Comparison of ENCODE assay signal across 1 cellular context in the genomic region with DNA sequence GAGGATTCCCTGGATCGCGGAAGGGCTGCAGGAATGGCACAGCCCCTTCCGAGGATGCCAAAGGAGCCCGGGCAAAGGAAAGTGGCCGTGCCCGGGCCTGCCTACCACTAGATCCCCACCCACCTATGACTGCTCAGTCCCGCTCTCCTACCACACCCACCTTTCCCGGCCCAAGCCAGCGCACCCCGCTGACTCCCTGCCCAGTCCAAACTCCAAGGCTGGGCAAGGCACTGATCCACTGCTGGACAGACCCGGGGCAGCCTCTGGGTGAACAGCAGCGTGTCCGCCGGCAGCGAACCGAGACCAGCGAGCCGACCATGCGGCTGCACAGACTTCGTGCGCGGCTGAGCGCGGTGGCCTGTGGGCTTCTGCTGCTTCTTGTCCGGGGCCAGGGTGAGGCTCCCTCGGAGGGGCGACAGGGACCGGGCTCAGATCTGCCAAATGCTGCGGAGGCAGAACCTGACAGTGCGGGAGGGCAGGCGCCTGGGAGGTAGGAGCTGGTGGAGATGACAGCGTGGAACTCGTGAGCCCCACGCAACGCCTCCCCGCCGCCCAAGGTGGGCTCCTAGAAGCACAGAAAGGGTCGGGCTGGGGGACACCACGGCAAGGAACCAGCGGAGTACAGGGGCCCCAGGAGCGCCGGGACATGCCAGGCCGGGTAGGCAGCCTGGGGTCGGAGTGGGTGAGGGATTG.
TF ChIP-seq lines count a peak whose summit lies in the region.

A gene with protein sequence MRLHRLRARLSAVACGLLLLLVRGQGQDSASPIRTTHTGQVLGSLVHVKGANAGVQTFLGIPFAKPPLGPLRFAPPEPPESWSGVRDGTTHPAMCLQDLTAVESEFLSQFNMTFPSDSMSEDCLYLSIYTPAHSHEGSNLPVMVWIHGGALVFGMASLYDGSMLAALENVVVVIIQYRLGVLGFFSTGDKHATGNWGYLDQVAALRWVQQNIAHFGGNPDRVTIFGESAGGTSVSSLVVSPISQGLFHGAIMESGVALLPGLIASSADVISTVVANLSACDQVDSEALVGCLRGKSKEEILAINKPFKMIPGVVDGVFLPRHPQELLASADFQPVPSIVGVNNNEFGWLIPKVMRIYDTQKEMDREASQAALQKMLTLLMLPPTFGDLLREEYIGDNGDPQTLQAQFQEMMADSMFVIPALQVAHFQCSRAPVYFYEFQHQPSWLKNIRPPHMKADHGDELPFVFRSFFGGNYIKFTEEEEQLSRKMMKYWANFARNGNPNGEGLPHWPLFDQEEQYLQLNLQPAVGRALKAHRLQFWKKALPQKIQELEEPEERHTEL (plus strand): TSS at position 198 of the 693 bp plus-strand sequence. CDS start 120 bp downstream, at position 318.

TF ChIP-seq in HepG2, 621 proteins besides CTCF, POLR2A, EP300 and RAD21 (continued from another document and continues in another):
- TF ChIP-seq, protein P1, sequence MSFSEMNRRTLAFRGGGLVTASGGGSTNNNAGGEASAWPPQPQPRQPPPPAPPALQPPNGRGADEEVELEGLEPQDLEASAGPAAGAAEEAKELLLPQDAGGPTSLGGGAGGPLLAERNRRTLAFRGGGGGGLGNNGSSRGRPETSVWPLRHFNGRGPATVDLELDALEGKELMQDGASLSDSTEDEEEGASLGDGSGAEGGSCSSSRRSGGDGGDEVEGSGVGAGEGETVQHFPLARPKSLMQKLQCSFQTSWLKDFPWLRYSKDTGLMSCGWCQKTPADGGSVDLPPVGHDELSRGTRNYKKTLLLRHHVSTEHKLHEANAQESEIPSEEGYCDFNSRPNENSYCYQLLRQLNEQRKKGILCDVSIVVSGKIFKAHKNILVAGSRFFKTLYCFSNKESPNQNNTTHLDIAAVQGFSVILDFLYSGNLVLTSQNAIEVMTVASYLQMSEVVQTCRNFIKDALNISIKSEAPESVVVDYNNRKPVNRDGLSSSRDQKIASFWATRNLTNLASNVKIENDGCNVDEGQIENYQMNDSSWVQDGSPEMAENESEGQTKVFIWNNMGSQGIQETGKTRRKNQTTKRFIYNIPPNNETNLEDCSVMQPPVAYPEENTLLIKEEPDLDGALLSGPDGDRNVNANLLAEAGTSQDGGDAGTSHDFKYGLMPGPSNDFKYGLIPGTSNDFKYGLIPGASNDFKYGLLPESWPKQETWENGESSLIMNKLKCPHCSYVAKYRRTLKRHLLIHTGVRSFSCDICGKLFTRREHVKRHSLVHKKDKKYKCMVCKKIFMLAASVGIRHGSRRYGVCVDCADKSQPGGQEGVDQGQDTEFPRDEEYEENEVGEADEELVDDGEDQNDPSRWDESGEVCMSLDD (CRISPR knock-in tag; IDR thresholded peaks at IDR 0.05; ENCODE audit: borderline replicate concordance) = peak; percentile 69; the same call in 1 of the 2 replicates
- TF ChIP-seq ZNF776 (CRISPR knock-in tag; IDR thresholded peaks at IDR 0.05) = peak; percentile 75; the same call in 1 of the 2 replicates
- TF ChIP-seq IKZF4 (CRISPR knock-in tag; IDR thresholded peaks at IDR 0.05; ENCODE audit: borderline replicate concordance, low read depth, not compliant biosample characterization) = peak; percentile 84
- peak; percentile 64; the same call in 1 of the 2 replicates for TF ChIP-seq ZNF441 (CRISPR knock-in tag; IDR thresholded peaks at IDR 0.05; ENCODE audit: borderline replicate concordance)
- TF ChIP-seq MXD4 (CRISPR knock-in tag; IDR thresholded peaks at IDR 0.05) = peak; percentile 83; the same call in 1 of the 2 replicates
- TF ChIP-seq ZNF766 (CRISPR knock-in tag; IDR thresholded peaks at IDR 0.05; ENCODE audit: borderline replicate concordance) = no peak; the same call in 1 of the 2 replicates
- no peak for TF ChIP-seq ZNF674 (CRISPR knock-in tag; IDR thresholded peaks at IDR 0.05; ENCODE audit: low read depth)
- no peak for TF ChIP-seq ZFP36 (IDR thresholded peaks at IDR 0.05; ENCODE audit: borderline replicate concordance, low read depth, low read length, partially characterized antibody)
- TF ChIP-seq, protein P2, sequence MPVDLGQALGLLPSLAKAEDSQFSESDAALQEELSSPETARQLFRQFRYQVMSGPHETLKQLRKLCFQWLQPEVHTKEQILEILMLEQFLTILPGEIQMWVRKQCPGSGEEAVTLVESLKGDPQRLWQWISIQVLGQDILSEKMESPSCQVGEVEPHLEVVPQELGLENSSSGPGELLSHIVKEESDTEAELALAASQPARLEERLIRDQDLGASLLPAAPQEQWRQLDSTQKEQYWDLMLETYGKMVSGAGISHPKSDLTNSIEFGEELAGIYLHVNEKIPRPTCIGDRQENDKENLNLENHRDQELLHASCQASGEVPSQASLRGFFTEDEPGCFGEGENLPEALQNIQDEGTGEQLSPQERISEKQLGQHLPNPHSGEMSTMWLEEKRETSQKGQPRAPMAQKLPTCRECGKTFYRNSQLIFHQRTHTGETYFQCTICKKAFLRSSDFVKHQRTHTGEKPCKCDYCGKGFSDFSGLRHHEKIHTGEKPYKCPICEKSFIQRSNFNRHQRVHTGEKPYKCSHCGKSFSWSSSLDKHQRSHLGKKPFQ (CRISPR knock-in tag; IDR thresholded peaks at IDR 0.05; ENCODE audit: insufficient replicate concordance) = no peak
- TF ChIP-seq, protein P3, sequence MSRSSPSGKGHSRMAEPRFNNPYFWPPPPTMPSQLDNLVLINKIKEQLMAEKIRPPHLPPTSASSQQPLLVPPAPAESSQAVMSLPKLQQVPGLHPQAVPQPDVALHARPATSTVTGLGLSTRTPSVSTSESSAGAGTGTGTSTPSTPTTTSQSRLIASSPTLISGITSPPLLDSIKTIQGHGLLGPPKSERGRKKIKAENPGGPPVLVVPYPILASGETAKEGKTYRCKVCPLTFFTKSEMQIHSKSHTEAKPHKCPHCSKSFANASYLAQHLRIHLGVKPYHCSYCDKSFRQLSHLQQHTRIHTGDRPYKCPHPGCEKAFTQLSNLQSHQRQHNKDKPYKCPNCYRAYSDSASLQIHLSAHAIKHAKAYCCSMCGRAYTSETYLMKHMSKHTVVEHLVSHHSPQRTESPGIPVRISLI (CRISPR knock-in tag; IDR thresholded peaks at IDR 0.05; ENCODE audit: borderline replicate concordance) = no peak
- TF ChIP-seq, protein P4, sequence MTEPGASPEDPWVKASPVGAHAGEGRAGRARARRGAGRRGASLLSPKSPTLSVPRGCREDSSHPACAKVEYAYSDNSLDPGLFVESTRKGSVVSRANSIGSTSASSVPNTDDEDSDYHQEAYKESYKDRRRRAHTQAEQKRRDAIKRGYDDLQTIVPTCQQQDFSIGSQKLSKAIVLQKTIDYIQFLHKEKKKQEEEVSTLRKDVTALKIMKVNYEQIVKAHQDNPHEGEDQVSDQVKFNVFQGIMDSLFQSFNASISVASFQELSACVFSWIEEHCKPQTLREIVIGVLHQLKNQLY (CRISPR knock-in tag; IDR thresholded peaks at IDR 0.05) = peak; percentile 25; the same call in 1 of the 2 replicates
- TF ChIP-seq, protein P5, sequence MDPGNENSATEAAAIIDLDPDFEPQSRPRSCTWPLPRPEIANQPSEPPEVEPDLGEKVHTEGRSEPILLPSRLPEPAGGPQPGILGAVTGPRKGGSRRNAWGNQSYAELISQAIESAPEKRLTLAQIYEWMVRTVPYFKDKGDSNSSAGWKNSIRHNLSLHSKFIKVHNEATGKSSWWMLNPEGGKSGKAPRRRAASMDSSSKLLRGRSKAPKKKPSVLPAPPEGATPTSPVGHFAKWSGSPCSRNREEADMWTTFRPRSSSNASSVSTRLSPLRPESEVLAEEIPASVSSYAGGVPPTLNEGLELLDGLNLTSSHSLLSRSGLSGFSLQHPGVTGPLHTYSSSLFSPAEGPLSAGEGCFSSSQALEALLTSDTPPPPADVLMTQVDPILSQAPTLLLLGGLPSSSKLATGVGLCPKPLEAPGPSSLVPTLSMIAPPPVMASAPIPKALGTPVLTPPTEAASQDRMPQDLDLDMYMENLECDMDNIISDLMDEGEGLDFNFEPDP (CRISPR knock-in tag; conservative IDR thresholded peaks at IDR 0.05) = no peak
- peak; percentile 96 for TF ChIP-seq ZFP90 (CRISPR knock-in tag; IDR thresholded peaks at IDR 0.05; ENCODE audit: borderline replicate concordance)
- no peak for TF ChIP-seq RFX1 (IDR thresholded peaks at IDR 0.05)
- TF ChIP-seq BHLHE40 (IDR thresholded peaks at IDR 0.05; ENCODE audit: low read length) = no peak
- TF ChIP-seq, protein P6, sequence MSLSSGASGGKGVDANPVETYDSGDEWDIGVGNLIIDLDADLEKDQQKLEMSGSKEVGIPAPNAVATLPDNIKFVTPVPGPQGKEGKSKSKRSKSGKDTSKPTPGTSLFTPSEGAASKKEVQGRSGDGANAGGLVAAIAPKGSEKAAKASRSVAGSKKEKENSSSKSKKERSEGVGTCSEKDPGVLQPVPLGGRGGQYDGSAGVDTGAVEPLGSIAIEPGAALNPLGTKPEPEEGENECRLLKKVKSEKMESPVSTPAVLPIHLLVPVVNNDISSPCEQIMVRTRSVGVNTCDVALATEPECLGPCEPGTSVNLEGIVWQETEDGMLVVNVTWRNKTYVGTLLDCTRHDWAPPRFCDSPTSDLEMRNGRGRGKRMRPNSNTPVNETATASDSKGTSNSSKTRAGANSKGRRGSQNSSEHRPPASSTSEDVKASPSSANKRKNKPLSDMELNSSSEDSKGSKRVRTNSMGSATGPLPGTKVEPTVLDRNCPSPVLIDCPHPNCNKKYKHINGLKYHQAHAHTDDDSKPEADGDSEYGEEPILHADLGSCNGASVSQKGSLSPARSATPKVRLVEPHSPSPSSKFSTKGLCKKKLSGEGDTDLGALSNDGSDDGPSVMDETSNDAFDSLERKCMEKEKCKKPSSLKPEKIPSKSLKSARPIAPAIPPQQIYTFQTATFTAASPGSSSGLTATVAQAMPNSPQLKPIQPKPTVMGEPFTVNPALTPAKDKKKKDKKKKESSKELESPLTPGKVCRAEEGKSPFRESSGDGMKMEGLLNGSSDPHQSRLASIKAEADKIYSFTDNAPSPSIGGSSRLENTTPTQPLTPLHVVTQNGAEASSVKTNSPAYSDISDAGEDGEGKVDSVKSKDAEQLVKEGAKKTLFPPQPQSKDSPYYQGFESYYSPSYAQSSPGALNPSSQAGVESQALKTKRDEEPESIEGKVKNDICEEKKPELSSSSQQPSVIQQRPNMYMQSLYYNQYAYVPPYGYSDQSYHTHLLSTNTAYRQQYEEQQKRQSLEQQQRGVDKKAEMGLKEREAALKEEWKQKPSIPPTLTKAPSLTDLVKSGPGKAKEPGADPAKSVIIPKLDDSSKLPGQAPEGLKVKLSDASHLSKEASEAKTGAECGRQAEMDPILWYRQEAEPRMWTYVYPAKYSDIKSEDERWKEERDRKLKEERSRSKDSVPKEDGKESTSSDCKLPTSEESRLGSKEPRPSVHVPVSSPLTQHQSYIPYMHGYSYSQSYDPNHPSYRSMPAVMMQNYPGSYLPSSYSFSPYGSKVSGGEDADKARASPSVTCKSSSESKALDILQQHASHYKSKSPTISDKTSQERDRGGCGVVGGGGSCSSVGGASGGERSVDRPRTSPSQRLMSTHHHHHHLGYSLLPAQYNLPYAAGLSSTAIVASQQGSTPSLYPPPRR (CRISPR knock-in tag; IDR thresholded peaks at IDR 0.05; ENCODE audit: borderline replicate concordance) = peak; percentile 50; the same call in 1 of the 2 replicates
- TF ChIP-seq CHCHD3 (CRISPR knock-in tag; IDR thresholded peaks at IDR 0.05) = no peak
- TF ChIP-seq, protein P7, sequence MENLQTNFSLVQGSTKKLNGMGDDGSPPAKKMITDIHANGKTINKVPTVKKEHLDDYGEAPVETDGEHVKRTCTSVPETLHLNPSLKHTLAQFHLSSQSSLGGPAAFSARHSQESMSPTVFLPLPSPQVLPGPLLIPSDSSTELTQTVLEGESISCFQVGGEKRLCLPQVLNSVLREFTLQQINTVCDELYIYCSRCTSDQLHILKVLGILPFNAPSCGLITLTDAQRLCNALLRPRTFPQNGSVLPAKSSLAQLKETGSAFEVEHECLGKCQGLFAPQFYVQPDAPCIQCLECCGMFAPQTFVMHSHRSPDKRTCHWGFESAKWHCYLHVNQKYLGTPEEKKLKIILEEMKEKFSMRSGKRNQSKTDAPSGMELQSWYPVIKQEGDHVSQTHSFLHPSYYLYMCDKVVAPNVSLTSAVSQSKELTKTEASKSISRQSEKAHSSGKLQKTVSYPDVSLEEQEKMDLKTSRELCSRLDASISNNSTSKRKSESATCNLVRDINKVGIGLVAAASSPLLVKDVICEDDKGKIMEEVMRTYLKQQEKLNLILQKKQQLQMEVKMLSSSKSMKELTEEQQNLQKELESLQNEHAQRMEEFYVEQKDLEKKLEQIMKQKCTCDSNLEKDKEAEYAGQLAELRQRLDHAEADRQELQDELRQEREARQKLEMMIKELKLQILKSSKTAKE (CRISPR knock-in tag; IDR thresholded peaks at IDR 0.05; ENCODE audit: borderline replicate concordance) = peak; percentile 62; the same call in 1 of the 2 replicates
- peak; percentile 48; the same call in 1 of the 2 replicates for TF ChIP-seq ZNF709 (CRISPR knock-in tag; IDR thresholded peaks at IDR 0.05)
- no peak for TF ChIP-seq HNRNPH1 (optimal IDR thresholded peaks at IDR 0.05; ENCODE audit: low read depth, low read length)
- no peak for TF ChIP-seq CREB1 (IDR thresholded peaks at IDR 0.05)
- TF ChIP-seq CREB1 (CRISPR knock-in tag; IDR thresholded peaks at IDR 0.05) = no peak
- TF ChIP-seq ZFP1 (CRISPR knock-in tag; IDR thresholded peaks at IDR 0.05) = no peak
- peak; percentile 90 for TF ChIP-seq DR1 (CRISPR knock-in tag; IDR thresholded peaks at IDR 0.05)
- peak; percentile 38; the same call in 1 of the 2 replicates for TF ChIP-seq KMT2B (CRISPR knock-in tag; IDR thresholded peaks at IDR 0.05)
- TF ChIP-seq ZNF33B (CRISPR knock-in tag; IDR thresholded peaks at IDR 0.05) = peak; percentile 96
- no peak for TF ChIP-seq ZNF737 (CRISPR knock-in tag; IDR thresholded peaks at IDR 0.05; ENCODE audit: borderline replicate concordance)
- TF ChIP-seq NFYC (CRISPR knock-in tag; IDR thresholded peaks at IDR 0.05) = no peak
- no peak for TF ChIP-seq RORA (CRISPR knock-in tag; IDR thresholded peaks at IDR 0.05)
- peak; percentile 35; the same call in 1 of the 2 replicates for TF ChIP-seq ZNF777 (CRISPR knock-in tag; IDR thresholded peaks at IDR 0.05)
- no peak for TF ChIP-seq ZNF24 (IDR thresholded peaks at IDR 0.05)
- TF ChIP-seq, protein P8, sequence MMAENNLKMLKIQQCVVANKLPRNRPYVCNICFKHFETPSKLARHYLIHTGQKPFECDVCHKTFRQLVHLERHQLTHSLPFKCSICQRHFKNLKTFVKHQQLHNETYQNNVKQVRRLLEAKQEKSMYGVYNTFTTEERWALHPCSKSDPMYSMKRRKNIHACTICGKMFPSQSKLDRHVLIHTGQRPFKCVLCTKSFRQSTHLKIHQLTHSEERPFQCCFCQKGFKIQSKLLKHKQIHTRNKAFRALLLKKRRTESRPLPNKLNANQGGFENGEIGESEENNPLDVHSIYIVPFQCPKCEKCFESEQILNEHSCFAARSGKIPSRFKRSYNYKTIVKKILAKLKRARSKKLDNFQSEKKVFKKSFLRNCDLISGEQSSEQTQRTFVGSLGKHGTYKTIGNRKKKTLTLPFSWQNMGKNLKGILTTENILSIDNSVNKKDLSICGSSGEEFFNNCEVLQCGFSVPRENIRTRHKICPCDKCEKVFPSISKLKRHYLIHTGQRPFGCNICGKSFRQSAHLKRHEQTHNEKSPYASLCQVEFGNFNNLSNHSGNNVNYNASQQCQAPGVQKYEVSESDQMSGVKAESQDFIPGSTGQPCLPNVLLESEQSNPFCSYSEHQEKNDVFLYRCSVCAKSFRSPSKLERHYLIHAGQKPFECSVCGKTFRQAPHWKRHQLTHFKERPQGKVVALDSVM (CRISPR knock-in tag; IDR thresholded peaks at IDR 0.05) = 0 out of 2 replicates have a peak, but pooled peaks have one; percentile 16
- TF ChIP-seq RBFOX2 (IDR thresholded peaks at IDR 0.05; ENCODE audit: low read depth, low read length) = peak; percentile 91
- TF ChIP-seq ZNF225 (CRISPR knock-in tag; IDR thresholded peaks at IDR 0.05) = peak; percentile 94
